ENCODE assay signal across 18 cellular contexts in genomic region chr16:840561-841454, GRCh38. TPM values are rescaled to one million over a fixed set of nuclear protein-coding genes. Genes with fewer than 3 reads are reported as not detected.
DNase-seq lines count a peak whose midpoint lies in the region; ATAC-seq, FAIRE-seq and TF ChIP-seq lines count a peak whose summit lies in the region.
"Had no signal": no experiment of that assay in that cellular context is flagged by ENCODE, and none has a peak within 500 bp of the region (broad histone marks: within the 10 kb centered on the region; RNA-seq: fewer than 3 reads in every experiment).

No MANE protein-coding gene starts in this region.

- ATAC-seq in right cardiac atrium (no peak), HepG2 (0 out of 3 replicates have a peak, but pooled peaks have one; percentile 15), GM19397 (IDR thresholded peaks at IDR 0.05; ENCODE audit: unreplicated experiment) (no peak)
- ATAC-seq: CD8-positive, alpha-beta T cell had no signal

- in situ Hi-C loops in HepG2 (cut with HindIII; ENCODE audit: extremely low pct_ligation_motif_present, low pct_unique_long_range_greater_than_20kb): no loop called here

- intact Hi-C loops in right cardiac atrium (cut with DNase I) (no loop called here), HepG2 (cut with micrococcal nuclease; ENCODE audit: unreplicated experiment) (no loop called here)

- TF ChIP-seq POLR2A in HepG2 (IDR thresholded peaks at IDR 0.05; ENCODE audit: insufficient read depth in 1 of 2, low read depth in 2 of 2, low read length in 2 of 2): no peak

- POLR2A ChIA-PET in HepG2 (lab: Yijun Ruan, JAX): no interaction called here

- no peak overlapping the region for H2AFZ ChIP-seq in HepG2 (ENCODE audit: low read length)

- FAIRE-seq in HepG2 (lab: Jason Lieb, UNC): no peak
- FAIRE-seq: GM12892, H1 had no signal

- no peak for TF ChIP-seq CTCF in right atrium auricular region (IDR thresholded peaks at IDR 0.05)
- no peak for TF ChIP-seq CTCF in HepG2 (CRISPR knock-in tag; IDR thresholded peaks at IDR 0.05)
- TF ChIP-seq CTCF in osteocyte (IDR thresholded peaks at IDR 0.05): no peak

- no peaks in the 10 kb centered on the region for H3K79me2 ChIP-seq in HepG2 (ENCODE audit: insufficient read depth, low read length)

- H3K4me1 Mint-ChIP-seq in osteocyte (ENCODE audit: unreplicated experiment): no peaks in the 10 kb centered on the region

- H3K4me3 ChIP-seq in right cardiac atrium (ENCODE audit: low read length): no peak overlapping the region
- H3K4me3 ChIP-seq in right atrium auricular region: no peak overlapping the region
- no peak overlapping the region for H3K4me3 ChIP-seq in SJCRH30
- no peak overlapping the region for H3K4me3 ChIP-seq in HepG2 (replicated peaks in 1 of 3; ENCODE audit: insufficient read depth in 1 of 3, low read depth in 2 of 3, low read length in 3 of 3)

- no peak overlapping the region for H3K4me3 Mint-ChIP-seq in osteocyte (ENCODE audit: unreplicated experiment)
- H3K4me3 Mint-ChIP-seq: CD8-positive, alpha-beta T cell had no signal

- 80% methylated on average over 34 of the region's 34 CpGs for WGBS in right cardiac atrium
- 27% methylated on average over 11 of the region's 34 CpGs for WGBS in HepG2 (ENCODE audit: low lambda C conversion rate)

- TF ChIP-seq EP300 in HepG2 (IDR thresholded peaks at IDR 0.05; ENCODE audit: low read depth in 2 of 2, low read length in 2 of 2) (no peak), HepG2 (CRISPR knock-in tag; IDR thresholded peaks at IDR 0.05; ENCODE audit: borderline replicate concordance) (no peak)

- H3K36me3 Mint-ChIP-seq in osteocyte (ENCODE audit: unreplicated experiment): peaks cover 3% of the 10 kb centered on the region
- H3K36me3 Mint-ChIP-seq: CD8-positive, alpha-beta T cell had no signal

- H3K9ac ChIP-seq in HepG2 (ENCODE audit: insufficient read depth, low read depth, low read length): no peak overlapping the region

- BruUV-seq in HepG2 (replicated peaks; lab: Mats Ljungman, UMichigan): no TSS peak

- H3K27ac Mint-ChIP-seq in osteocyte (ENCODE audit: unreplicated experiment): no peak overlapping the region
- H3K27ac Mint-ChIP-seq: CD8-positive, alpha-beta T cell had no signal

- H3K4me1 ChIP-seq in right cardiac atrium (ENCODE audit: control insufficient read depth, insufficient read depth, low read length): no peaks in the 10 kb centered on the region
- H3K4me1 ChIP-seq in right atrium auricular region: no peaks in the 10 kb centered on the region
- H3K4me1 ChIP-seq in SJCRH30: peaks cover 25% of the 10 kb centered on the region
- H3K4me1 ChIP-seq in HepG2 (ENCODE audit: insufficient read depth, low read length): no peaks in the 10 kb centered on the region
- H3K4me1 ChIP-seq: Caco-2 had no signal

- peaks cover 8% of the 10 kb centered on the region for H3K9me3 Mint-ChIP-seq in osteocyte (ENCODE audit: unreplicated experiment)
- H3K9me3 Mint-ChIP-seq: CD8-positive, alpha-beta T cell had no signal

- H3K36me3 ChIP-seq in right atrium auricular region (no peaks in the 10 kb centered on the region), SJCRH30 (no peaks in the 10 kb centered on the region), HepG2 (replicated peaks in 1 of 2; ENCODE audit: control insufficient read depth in 1 of 2, insufficient read depth in 2 of 2, low read length in 2 of 2) (no peaks in the 10 kb centered on the region)

- H4K20me1 ChIP-seq in HepG2 (ENCODE audit: insufficient read depth, low read length): no peaks in the 10 kb centered on the region

- no peak for TF ChIP-seq RAD21 in HepG2 (CRISPR knock-in tag; IDR thresholded peaks at IDR 0.05)

- H3K27ac ChIP-seq in right cardiac atrium (ENCODE audit: low read length) (no peak overlapping the region), right atrium auricular region (no peak overlapping the region), SJCRH30 (peak overlapping the region; percentile 59), HepG2 (ENCODE audit: extremely low read length, insufficient read depth, low read length) (no peak overlapping the region)
- H3K27ac ChIP-seq: C4-2B had no signal

- peak in 2 of 3 donors; percentile 4 to 41 for DNase-seq in right cardiac atrium
- no peak for DNase-seq in right atrium auricular region (ENCODE audit: low spot score)
- no peak for DNase-seq in SJCRH30
- DNase-seq in HepG2 (ENCODE audit: low spot score): no peak
- DNase-seq in cerebellum (ENCODE audit: low spot score): no peak
- DNase-seq in osteocyte (ENCODE audit: extremely low spot score, unreplicated experiment): no peak
- DNase-seq: ACHN; Caco-2; CD8-positive, alpha-beta T cell; DND-41; GDM1; HCEC 1CT had no signal

- H3K9me3 ChIP-seq in right cardiac atrium (ENCODE audit: control insufficient read depth, low read length) (peaks cover under 1% of the 10 kb centered on the region), right atrium auricular region (peaks cover 2 to 14% of the 10 kb centered on the region in 2 donors), SJCRH30 (replicated peaks) (peaks cover 10% of the 10 kb centered on the region; the same call in 1 of the 2 replicates), HepG2 (ENCODE audit: low read length) (peaks cover 13% of the 10 kb centered on the region)
- H3K9me3 ChIP-seq: Caco-2 had no signal

- H3K27me3 ChIP-seq in right cardiac atrium (ENCODE audit: control insufficient read depth, insufficient read depth) (no peaks in the 10 kb centered on the region), right atrium auricular region (no peaks in the 10 kb centered on the region), SJCRH30 (no peaks in the 10 kb centered on the region), HepG2 (ENCODE audit: control insufficient read depth in 1 of 2, insufficient read depth in 2 of 2, low read length in 2 of 2) (peaks cover 12 to 60% of the 10 kb centered on the region in 2 experiments)

- H3K27me3 Mint-ChIP-seq in osteocyte (ENCODE audit: unreplicated experiment): no peaks in the 10 kb centered on the region

- CTCF ChIA-PET in HepG2 (lab: Yijun Ruan, JAX; ENCODE audit: low intra/inter-chr PET ratio, low total read pairs): no interaction called here

- H3K4me2 ChIP-seq in HepG2 (ENCODE audit: low read depth, low read length): no peak overlapping the region

RNA-seq across cellular contexts. Expression of gene GNG13, which starts 40.3 kb away (rescaled TPM):
- not detected for total RNA-seq in right cardiac atrium
- not detected for polyA plus RNA-seq in right cardiac atrium
- total RNA-seq in right atrium auricular region: not detected
- not detected in 2 replicates for total RNA-seq in SJCRH30 (2014; rRNA removed; shearing (Covaris generic))
- total RNA-seq in HepG2 (2016; rRNA removed; fragmentation: Illumina TruSeq; extraction: Trizol): not detected in 2 replicates
- total RNA-seq in HepG2 (2016; cell fraction: cytosol; rRNA removed; fragmentation: Illumina TruSeq; extraction: Trizol; ENCODE audit: low read depth): not detected in 2 replicates
- not detected in 2 replicates for total RNA-seq in HepG2 (2016; cell fraction: insoluble cytoplasmic fraction; rRNA removed; fragmentation: Illumina TruSeq; extraction: Trizol)
- total RNA-seq in HepG2 (2016; cell fraction: membrane; rRNA removed; fragmentation: Illumina TruSeq; extraction: Trizol): not detected in 2 replicates
- not detected in 2 replicates for total RNA-seq in HepG2 (2016; cell fraction: nucleus; rRNA removed; fragmentation: Illumina TruSeq; extraction: Trizol)
- polyA plus RNA-seq in HepG2 (2011; rRNA removed): not detected in 2 replicates
- polyA plus RNA-seq in HepG2 (2011; cell fraction: cytosol; rRNA removed): not detected in 2 replicates
- polyA plus RNA-seq in HepG2 (2011; cell fraction: nucleus; rRNA removed): not detected in 2 replicates
- not detected in 2 replicates for polyA plus RNA-seq in HepG2 (2012)
- not detected in 2 replicates for polyA plus RNA-seq in HepG2 (2016; cell fraction: cytosol; fragmentation: Illumina TruSeq; extraction: Trizol; ENCODE audit: low read depth)
- polyA plus RNA-seq in HepG2 (2016; cell fraction: insoluble cytoplasmic fraction; fragmentation: Illumina TruSeq; extraction: Trizol; ENCODE audit: low read depth): not detected in 2 replicates
- not detected in 2 replicates for polyA plus RNA-seq in HepG2 (2016; cell fraction: membrane; fragmentation: Illumina TruSeq; extraction: Trizol; ENCODE audit: low read depth)
- not detected in 2 replicates for polyA plus RNA-seq in HepG2 (2016; cell fraction: nucleus; fragmentation: Illumina TruSeq; extraction: Trizol; ENCODE audit: insufficient read depth, low read depth)
- not detected in 2 replicates for polyA minus RNA-seq in HepG2 (2011; rRNA and poly(A)+ RNA removed; ENCODE audit: low replicate concordance)
- polyA minus RNA-seq in HepG2 (2011; cell fraction: cytosol; rRNA and poly(A)+ RNA removed): not detected in 2 replicates
- not detected in 2 replicates for polyA minus RNA-seq in HepG2 (2011; cell fraction: nucleus; rRNA and poly(A)+ RNA removed)
- not detected for total RNA-seq in cerebellum
- total RNA-seq in osteocyte: not detected in 2 replicates
- total RNA-seq: A172; Caco-2; CD8-positive, alpha-beta T cell; H1; HT1080 had no signal
- polyA plus RNA-seq: H1 had no signal

RNA-seq across cellular contexts. Expression of gene CHTF18, which starts 52.4 kb away (rescaled TPM):
- 1 to 10 TPM; 4.0 to 6.9 (median 4.9) TPM for total RNA-seq in right cardiac atrium
- polyA plus RNA-seq in right cardiac atrium: 3.4 TPM
- 1 to 10 TPM; 1.8 to 2.3 TPM for total RNA-seq in right atrium auricular region
- 34.5 and 46.0 TPM in 2 replicates for total RNA-seq in SJCRH30 (2014; rRNA removed; shearing (Covaris generic))
- total RNA-seq in HepG2 (2016; rRNA removed; fragmentation: Illumina TruSeq; extraction: Trizol): 8.8 and 22.9 TPM in 2 replicates
- total RNA-seq in HepG2 (2016; cell fraction: cytosol; rRNA removed; fragmentation: Illumina TruSeq; extraction: Trizol; ENCODE audit: low read depth): 14.2 and 15.9 TPM in 2 replicates
- 7.3 and 24.5 TPM in 2 replicates for total RNA-seq in HepG2 (2016; cell fraction: insoluble cytoplasmic fraction; rRNA removed; fragmentation: Illumina TruSeq; extraction: Trizol)
- 5.5 and 6.8 TPM in 2 replicates for total RNA-seq in HepG2 (2016; cell fraction: membrane; rRNA removed; fragmentation: Illumina TruSeq; extraction: Trizol)
- 26.2 and 31.2 TPM in 2 replicates for total RNA-seq in HepG2 (2016; cell fraction: nucleus; rRNA removed; fragmentation: Illumina TruSeq; extraction: Trizol)
- 7.3 and 8.6 TPM in 2 replicates for polyA plus RNA-seq in HepG2 (2011; rRNA removed)
- polyA plus RNA-seq in HepG2 (2011; cell fraction: cytosol; rRNA removed): 2.5 and 6.5 TPM in 2 replicates
- polyA plus RNA-seq in HepG2 (2011; cell fraction: nucleus; rRNA removed): 145 and 298 TPM in 2 replicates
- 6.6 and 11.8 TPM in 2 replicates for polyA plus RNA-seq in HepG2 (2012)
- polyA plus RNA-seq in HepG2 (2016; cell fraction: cytosol; fragmentation: Illumina TruSeq; extraction: Trizol; ENCODE audit: low read depth): 2.3 and 2.5 TPM in 2 replicates
- polyA plus RNA-seq in HepG2 (2016; cell fraction: insoluble cytoplasmic fraction; fragmentation: Illumina TruSeq; extraction: Trizol; ENCODE audit: low read depth): 6.8 and 7.7 TPM in 2 replicates
- 3.5 and 4.5 TPM in 2 replicates for polyA plus RNA-seq in HepG2 (2016; cell fraction: membrane; fragmentation: Illumina TruSeq; extraction: Trizol; ENCODE audit: low read depth)
- polyA plus RNA-seq in HepG2 (2016; cell fraction: nucleus; fragmentation: Illumina TruSeq; extraction: Trizol; ENCODE audit: insufficient read depth, low read depth): 103 and 115 TPM in 2 replicates
- 8.2 and 13.0 TPM in 2 replicates for polyA minus RNA-seq in HepG2 (2011; rRNA and poly(A)+ RNA removed; ENCODE audit: low replicate concordance)
- 2.4 and 3.9 TPM in 2 replicates for polyA minus RNA-seq in HepG2 (2011; cell fraction: cytosol; rRNA and poly(A)+ RNA removed)
- polyA minus RNA-seq in HepG2 (2011; cell fraction: nucleus; rRNA and poly(A)+ RNA removed): 7.5 and 12.4 TPM in 2 replicates
- total RNA-seq in cerebellum: 12.9 TPM
- total RNA-seq in osteocyte: 19.3 and 25.4 TPM in 2 replicates

RNA-seq across cellular contexts. Expression of gene RPUSD1, which starts 52.6 kb away (rescaled TPM):
- total RNA-seq in right cardiac atrium: 10 to 100 TPM in 2 of 4 donors, 1 to 10 TPM in 2; 9.3 to 11.8 (median 9.9) TPM
- 11.5 TPM for polyA plus RNA-seq in right cardiac atrium
- 10 to 100 TPM; 11.4 to 13.2 TPM for total RNA-seq in right atrium auricular region
- 35.5 and 38.7 TPM in 2 replicates for total RNA-seq in SJCRH30 (2014; rRNA removed; shearing (Covaris generic))
- 22.4 and 26.2 TPM in 2 replicates for total RNA-seq in HepG2 (2016; rRNA removed; fragmentation: Illumina TruSeq; extraction: Trizol)
- 18.7 and 21.8 TPM in 2 replicates for total RNA-seq in HepG2 (2016; cell fraction: cytosol; rRNA removed; fragmentation: Illumina TruSeq; extraction: Trizol; ENCODE audit: low read depth)
- total RNA-seq in HepG2 (2016; cell fraction: insoluble cytoplasmic fraction; rRNA removed; fragmentation: Illumina TruSeq; extraction: Trizol): 20.2 and 24.6 TPM in 2 replicates
- 34.6 and 36.7 TPM in 2 replicates for total RNA-seq in HepG2 (2016; cell fraction: membrane; rRNA removed; fragmentation: Illumina TruSeq; extraction: Trizol)
- total RNA-seq in HepG2 (2016; cell fraction: nucleus; rRNA removed; fragmentation: Illumina TruSeq; extraction: Trizol): 13.4 and 16.9 TPM in 2 replicates
- polyA plus RNA-seq in HepG2 (2011; rRNA removed): 13.1 and 15.9 TPM in 2 replicates
- polyA plus RNA-seq in HepG2 (2011; cell fraction: cytosol; rRNA removed): 11.8 and 20.0 TPM in 2 replicates
- 47.0 and 47.2 TPM in 2 replicates for polyA plus RNA-seq in HepG2 (2011; cell fraction: nucleus; rRNA removed)
- polyA plus RNA-seq in HepG2 (2012): 6.9 and 11.4 TPM in 2 replicates
- 23.0 and 24.2 TPM in 2 replicates for polyA plus RNA-seq in HepG2 (2016; cell fraction: cytosol; fragmentation: Illumina TruSeq; extraction: Trizol; ENCODE audit: low read depth)
- 22.5 and 24.4 TPM in 2 replicates for polyA plus RNA-seq in HepG2 (2016; cell fraction: insoluble cytoplasmic fraction; fragmentation: Illumina TruSeq; extraction: Trizol; ENCODE audit: low read depth)
- 32.9 and 33.9 TPM in 2 replicates for polyA plus RNA-seq in HepG2 (2016; cell fraction: membrane; fragmentation: Illumina TruSeq; extraction: Trizol; ENCODE audit: low read depth)
- 29.7 and 35.5 TPM in 2 replicates for polyA plus RNA-seq in HepG2 (2016; cell fraction: nucleus; fragmentation: Illumina TruSeq; extraction: Trizol; ENCODE audit: insufficient read depth, low read depth)
- 20.0 and 21.5 TPM in 2 replicates for polyA minus RNA-seq in HepG2 (2011; rRNA and poly(A)+ RNA removed; ENCODE audit: low replicate concordance)
- 9.3 and 9.6 TPM in 2 replicates for polyA minus RNA-seq in HepG2 (2011; cell fraction: cytosol; rRNA and poly(A)+ RNA removed)
- polyA minus RNA-seq in HepG2 (2011; cell fraction: nucleus; rRNA and poly(A)+ RNA removed): 8.9 and 13.2 TPM in 2 replicates
- total RNA-seq in cerebellum: 9.1 TPM
- 20.8 and 24.3 TPM in 2 replicates for total RNA-seq in osteocyte

Comparison
In these comparisons a context has a peak if more than half of its experiments do, and no peak if none do; other contexts are left out.
1. DNase-seq: peak in right cardiac atrium (2 of 3); none in right atrium auricular region (single experiment), SJCRH30 (0 of 2), HepG2 (single experiment), cerebellum (single experiment) and osteocyte (single experiment).